Comparison of ENCODE assay signal across 8 cellular contexts in the genomic region with DNA sequence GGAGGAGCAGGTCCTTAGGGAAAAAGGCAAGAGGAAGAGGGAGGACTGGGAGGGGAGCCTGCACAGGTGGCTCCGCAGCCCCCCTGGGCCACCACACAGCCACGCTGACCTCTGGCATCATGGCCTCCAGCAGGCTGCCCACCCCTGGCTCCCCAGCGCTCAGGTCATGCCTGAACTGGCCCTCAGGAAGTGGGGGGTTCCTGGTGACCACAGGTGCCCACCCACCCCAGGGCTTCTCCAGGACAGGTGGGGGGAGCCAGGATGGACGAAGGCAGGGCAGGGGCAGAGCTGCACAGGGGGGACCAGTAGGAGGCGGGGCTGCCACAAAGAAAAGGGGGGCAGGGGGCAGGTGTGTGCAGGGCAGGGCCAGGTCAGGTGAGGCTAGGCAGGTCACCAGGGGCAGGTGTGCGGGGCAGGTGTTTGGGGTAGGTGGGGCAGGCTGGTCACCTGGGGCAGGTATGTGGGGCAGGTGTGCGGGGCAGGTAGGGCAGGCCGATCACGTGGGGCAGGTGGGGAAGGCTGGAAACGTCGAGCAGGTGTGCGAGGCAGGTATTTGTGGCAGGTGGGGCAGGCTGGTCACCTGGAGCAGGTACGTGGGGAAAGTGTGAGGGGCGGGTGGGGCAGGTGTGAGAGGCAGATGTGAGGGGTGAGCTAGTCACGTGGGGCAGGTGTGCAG. TPM values are rescaled to one million over a fixed set of nuclear protein-coding genes. Genes with fewer than 3 reads are reported as not detected.
A peak's percentile ranks its signal among the peaks of the same experiment; 100 is the strongest.
DNase-seq lines count a peak whose midpoint lies in the region.

No MANE protein-coding gene starts in this region.

- H2AK5ac ChIP-seq in trophoblast cell (ENCODE audit: low read length): peak overlapping the region; percentile 63

- peak overlapping the region; percentile 45 for H2BK120ac ChIP-seq in trophoblast cell (ENCODE audit: insufficient read depth, low read length, poor library complexity)

- peak overlapping the region; percentile 52 for H3K18ac ChIP-seq in trophoblast cell (ENCODE audit: low read length)

- in situ Hi-C loops in G401 (cut with HindIII; ENCODE audit: low sequenced_read_pairs): no loop called here

- peaks cover 37% of the 10 kb centered on the region for H3K36me3 Mint-ChIP-seq in dendritic cell treated with granulocyte-macrophage colony-stimulating factor and Interleukin-4, amounts not matched to agents 40 ng/mL and 50 ng/mL, for 4 days (ENCODE audit: low read depth)

- peak overlapping the region; percentile 45 for H4K8ac ChIP-seq in trophoblast cell (ENCODE audit: low read depth, low read length)

- intact Hi-C loops in dendritic cell treated with granulocyte-macrophage colony-stimulating factor and Interleukin-4, amounts not matched to agents 40 ng/mL and 50 ng/mL, for 4 days (cut with micrococcal nuclease): loop anchor here (2.0 kb wide), 1 partner anchor 77 kb away; no protein-coding TSS in a partner anchor

- peaks cover 24% of the 10 kb centered on the region for H3K79me2 ChIP-seq in trophoblast cell (ENCODE audit: control insufficient read depth, insufficient read depth, low read length, poor library complexity)

- no peak overlapping the region for H4K12ac ChIP-seq in trophoblast cell (ENCODE audit: low read depth, low read length)

- H3K14ac ChIP-seq in trophoblast cell (ENCODE audit: low read length): peak overlapping the region; percentile 52

- H3K27ac Mint-ChIP-seq in dendritic cell treated with granulocyte-macrophage colony-stimulating factor and Interleukin-4, amounts not matched to agents 40 ng/mL and 50 ng/mL, for 4 days: peak overlapping the region; percentile 79

- peak overlapping the region; percentile 62 for H3K27ac ChIP-seq in trophoblast cell (ENCODE audit: low read depth, low read length)

- H3K4me3 ChIP-seq in trophoblast cell (ENCODE audit: low read depth, low read length): peak overlapping the region; percentile 58

- peaks cover 48% of the 10 kb centered on the region for H3K4me1 Mint-ChIP-seq in dendritic cell treated with granulocyte-macrophage colony-stimulating factor and Interleukin-4, amounts not matched to agents 40 ng/mL and 50 ng/mL, for 4 days (ENCODE audit: low read depth)

- peak overlapping the region; percentile 72 for H4K91ac ChIP-seq in trophoblast cell (ENCODE audit: low read depth, low read length)

- no CpG with 5 or more reads among the region's 15 CpGs for WGBS in trophoblast cell (ENCODE audit: extremely low coverage, insufficient coverage, insufficient read length)

- DNase-seq in DMS53 treated with DMSO at 0.1 percent for 48 hours (lab: John Stamatoyannopoulos, UW; ENCODE audit: unreplicated experiment) (peak; percentile 85), NCI-H2196 treated with DMSO at 0.1 percent for 48 hours (lab: John Stamatoyannopoulos, UW; ENCODE audit: unreplicated experiment) (peak; percentile 74), trophoblast cell (peak; percentile 50 to 68), SIG-M5 treated with dmso at 0.1 percent for 504 hours (lab: John Stamatoyannopoulos, UW; ENCODE audit: unreplicated experiment) (no peak), MV-4-11 (lab: John Stamatoyannopoulos, UW) (no peak), G401 (ENCODE audit: low spot score) (no peak)
- DNase-seq in stimulated activated naive CD4-positive, alpha-beta T cell (lab: John Stamatoyannopoulos, UW): no peak

- H3K9ac ChIP-seq in trophoblast cell (ENCODE audit: low read length): no peak overlapping the region

- H3K27me3 ChIP-seq in trophoblast cell (ENCODE audit: insufficient read depth, low read length): no peaks in the 10 kb centered on the region

- no peaks in the 10 kb centered on the region for H3K27me3 Mint-ChIP-seq in dendritic cell treated with granulocyte-macrophage colony-stimulating factor and Interleukin-4, amounts not matched to agents 40 ng/mL and 50 ng/mL, for 4 days

- H3K23ac ChIP-seq in trophoblast cell (ENCODE audit: low read length): no peak overlapping the region

- H2AFZ ChIP-seq in trophoblast cell (ENCODE audit: insufficient read depth, low read length, poor library complexity): no peak overlapping the region

- peak overlapping the region; percentile 84 for H3K4ac ChIP-seq in trophoblast cell (ENCODE audit: low read depth, low read length)

- peak overlapping the region; percentile 42 for H2BK5ac ChIP-seq in trophoblast cell (ENCODE audit: low read depth, low read length, poor library complexity)

- peak overlapping the region; percentile 76 for H3K4me3 Mint-ChIP-seq in dendritic cell treated with granulocyte-macrophage colony-stimulating factor and Interleukin-4, amounts not matched to agents 40 ng/mL and 50 ng/mL, for 4 days

- H3K9me3 ChIP-seq in trophoblast cell (ENCODE audit: insufficient read depth, low read depth, low read length): no peaks in the 10 kb centered on the region

- peak overlapping the region; percentile 35 for H3K4me2 ChIP-seq in trophoblast cell (ENCODE audit: low read length)

- no peaks in the 10 kb centered on the region for H3K9me3 Mint-ChIP-seq in dendritic cell treated with granulocyte-macrophage colony-stimulating factor and Interleukin-4, amounts not matched to agents 40 ng/mL and 50 ng/mL, for 4 days

- peaks cover 4 to 5% of the 10 kb centered on the region in 2 experiments for H3K36me3 ChIP-seq in trophoblast cell (ENCODE audit: control insufficient read depth in 1 of 2, insufficient read depth in 2 of 2, low read length in 2 of 2)

- H2BK12ac ChIP-seq in trophoblast cell (ENCODE audit: low read length): no peak overlapping the region

- peaks cover 26% of the 10 kb centered on the region for H3K79me1 ChIP-seq in trophoblast cell (ENCODE audit: low read length)

- H3K4me1 ChIP-seq in trophoblast cell (ENCODE audit: control insufficient read depth in 1 of 2, insufficient read depth in 2 of 2, low read length in 2 of 2): peaks cover 33 to 35% of the 10 kb centered on the region in 2 experiments

RNA-seq across cellular contexts. Expression of a gene that starts 1.0 kb away (rescaled TPM):
- 24.6 and 25.8 TPM in 2 replicates for polyA plus RNA-seq in trophoblast cell (2013)
- 70.5 and 73.2 TPM in 2 replicates for total RNA-seq in G401 (2014; rRNA removed; shearing (Covaris generic))

RNA-seq across cellular contexts. Expression of a gene that starts 1.6 kb away (rescaled TPM):
- polyA plus RNA-seq in trophoblast cell (2013): 22.2 and 23.0 TPM in 2 replicates
- 14.8 and 19.8 TPM in 2 replicates for total RNA-seq in G401 (2014; rRNA removed; shearing (Covaris generic))

RNA-seq across cellular contexts. Expression of a gene that starts 12.0 kb away (rescaled TPM):
- polyA plus RNA-seq in trophoblast cell (2013): 166 and 168 TPM in 2 replicates
- total RNA-seq in G401 (2014; rRNA removed; shearing (Covaris generic)): 18.2 and 27.9 TPM in 2 replicates

RNA-seq across cellular contexts. Expression of a gene that starts 53.2 kb away (rescaled TPM):
- polyA plus RNA-seq in trophoblast cell (2013): 244 and 248 TPM in 2 replicates
- total RNA-seq in G401 (2014; rRNA removed; shearing (Covaris generic)): 201 and 229 TPM in 2 replicates

RNA-seq across cellular contexts. Expression of a gene that starts 57.0 kb away (rescaled TPM):
- 1.0 and 1.1 TPM in 2 replicates for polyA plus RNA-seq in trophoblast cell (2013)
- total RNA-seq in G401 (2014; rRNA removed; shearing (Covaris generic)): not detected in 2 replicates

Comparison
In these comparisons a context has a peak if more than half of its experiments do, and no peak if none do; other contexts are left out.
1. DNase-seq: peak in DMS53 treated with DMSO at 0.1 percent for 48 hours (single experiment), NCI-H2196 treated with DMSO at 0.1 percent for 48 hours (single experiment) and trophoblast cell (2 of 2); none in stimulated activated naive CD4-positive, alpha-beta T cell (0 of 6), SIG-M5 treated with dmso at 0.1 percent for 504 hours (single experiment), MV-4-11 (single experiment) and G401 (single experiment).